In genomic region chr2:43387092-43388062, GRCh38 we compare ENCODE assay signal across 8 cellular contexts.
DNase-seq lines count a peak whose midpoint lies in the region; ATAC-seq and TF ChIP-seq lines count a peak whose summit lies in the region.

No MANE protein-coding gene starts in this region.

- TF ChIP-seq CTCF in GM13977 (IDR thresholded peaks at IDR 0.05; ENCODE audit: extremely low read depth, insufficient read depth, missing control alignments) (no peak), OCI-LY3 (IDR thresholded peaks at IDR 0.05; ENCODE audit: low read depth, low read length) (no peak)

- H4K20me1 ChIP-seq in OCI-LY3 (ENCODE audit: insufficient read depth, low read length): no peaks in the 10 kb centered on the region

- H3K4me1 Mint-ChIP-seq in memory B cell: peaks cover 25% of the 10 kb centered on the region

- in situ Hi-C loops in GM13977 (cut with MboI; ENCODE audit: low pct_unique_long_range_greater_than_20kb, low sequenced_read_pairs, unreplicated experiment): no loop called here

- no peaks in the 10 kb centered on the region for H3K27me3 Mint-ChIP-seq in memory B cell

- H3K4me3 ChIP-seq in OCI-LY3 (ENCODE audit: low read length): peak overlapping the region; percentile 67

- H3K4me2 ChIP-seq in OCI-LY3 (ENCODE audit: low read length): peak overlapping the region; percentile 87

- H3K9me3 ChIP-seq in OCI-LY3 (ENCODE audit: insufficient read depth, low read length): no peaks in the 10 kb centered on the region

- peaks cover 19% of the 10 kb centered on the region; the same call in 1 of the 2 replicates for H3K79me2 ChIP-seq in OCI-LY3 (ENCODE audit: low read length)

- H3K27me3 ChIP-seq in OCI-LY3 (ENCODE audit: low read depth, low read length): no peaks in the 10 kb centered on the region

- H3K27ac ChIP-seq in OCI-LY3 (ENCODE audit: low read length): peak overlapping the region; percentile 95

- DNase-seq in GM13977 (ENCODE audit: low spot score) (peak; percentile 43), memory B cell (ENCODE audit: low spot score in 2 of 2) (no peak), NCI-H1105 treated with DMSO at 0.1 percent for 48 hours (lab: John Stamatoyannopoulos, UW) (no peak), HuH-7.5 (ENCODE audit: low spot score) (no peak), UCSD-AML1 (lab: John Stamatoyannopoulos, UW; ENCODE audit: unreplicated experiment) (no peak), GOT3 (lab: John Stamatoyannopoulos, UW) (no peak)

- peaks cover 83% of the 10 kb centered on the region for H3K4me1 ChIP-seq in OCI-LY3 (ENCODE audit: low read length)

- ATAC-seq in GM21825 (IDR thresholded peaks at IDR 0.05; ENCODE audit: unreplicated experiment) (peak; percentile 78), memory B cell (ENCODE audit: low read depth) (peak; percentile 48)

- peaks cover 1% of the 10 kb centered on the region for H3K36me3 ChIP-seq in OCI-LY3 (replicated peaks; ENCODE audit: low read depth, low read length)

- peak overlapping the region; percentile 55 for H3K4me3 Mint-ChIP-seq in memory B cell

- H2AFZ ChIP-seq in OCI-LY3 (ENCODE audit: low read depth, low read length): no peak overlapping the region

- H3K27ac Mint-ChIP-seq in memory B cell: peak overlapping the region; percentile 68

- H3K9ac ChIP-seq in OCI-LY3 (ENCODE audit: low read length): peak overlapping the region; percentile 77

- H3K36me3 Mint-ChIP-seq in memory B cell: peaks cover 10% of the 10 kb centered on the region

- no peaks in the 10 kb centered on the region for H3K9me3 Mint-ChIP-seq in memory B cell
